Comparison of ENCODE assay signal across 8 cellular contexts in the genomic region with DNA sequence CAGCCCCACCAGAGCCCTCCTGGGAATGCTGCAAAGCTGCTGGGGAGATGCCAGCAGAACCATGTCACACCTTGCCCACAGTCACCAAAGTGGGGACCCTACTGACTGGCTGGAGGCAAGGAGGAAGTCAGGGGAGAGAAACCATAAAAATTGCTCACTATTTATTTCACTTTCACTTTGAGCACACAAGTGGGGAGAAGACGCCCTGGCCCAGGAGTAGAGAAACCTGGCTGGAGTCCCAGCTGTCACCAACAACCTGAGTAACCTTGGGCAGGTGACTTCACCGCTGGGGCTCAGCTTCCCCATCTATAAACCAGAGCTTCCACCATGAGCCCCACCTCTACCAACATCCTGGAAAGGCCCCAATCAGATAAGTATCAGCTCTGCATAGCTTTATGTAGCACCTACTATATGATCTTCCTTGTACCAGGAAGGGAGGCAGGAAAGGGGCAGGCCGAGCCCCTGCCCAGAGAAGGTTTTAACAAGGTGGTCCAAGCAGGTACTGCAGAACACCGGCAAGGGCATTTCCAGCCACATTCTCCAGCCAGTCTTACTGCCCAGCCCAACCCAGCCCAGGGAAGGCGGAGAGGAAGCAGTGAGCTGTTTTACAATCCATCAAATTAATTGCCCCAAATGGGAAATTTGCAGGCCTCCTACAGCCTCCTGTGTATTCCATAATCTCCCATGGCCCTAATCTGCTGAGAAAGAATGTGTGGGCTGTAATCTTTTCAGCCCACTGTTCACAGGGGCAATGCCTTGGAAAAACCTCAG. TPM values are rescaled to one million over a fixed set of nuclear protein-coding genes. Genes with fewer than 3 reads are reported as not detected.
A peak's percentile ranks its signal among the peaks of the same experiment; 100 is the strongest.
DNase-seq lines count a peak whose midpoint lies in the region; ATAC-seq and TF ChIP-seq lines count a peak whose summit lies in the region.

No MANE protein-coding gene starts in this region.

- H4K20me1 ChIP-seq in Karpas-422 (ENCODE audit: insufficient read depth, low read depth, low read length), result no peaks in the 10 kb centered on the region

- H3K79me2 ChIP-seq in Karpas-422 (ENCODE audit: low read length), result no peaks in the 10 kb centered on the region

- H3K4me1 ChIP-seq in Karpas-422 (ENCODE audit: low read length) (no peaks in the 10 kb centered on the region; the same call in 1 of the 2 replicates), tibial nerve (peaks cover 0 to 78% (median 57%) of the 10 kb centered on the region in 4 donors)

- WGBS in tibial nerve, 2 donors, result 51 to 56% methylated on average over 5 of the region's 5 CpGs

- no peaks in the 10 kb centered on the region for H3K36me3 ChIP-seq in Karpas-422 (ENCODE audit: insufficient read depth, low read length)
- no peaks in the 10 kb centered on the region for H3K36me3 ChIP-seq in tibial nerve

- H3K9me3 ChIP-seq in Karpas-422 (ENCODE audit: low read length), result no peaks in the 10 kb centered on the region
- H3K9me3 ChIP-seq in tibial nerve, result no peaks in the 10 kb centered on the region

- no peak for TF ChIP-seq CTCF in mesothelial cell of epicardium (IDR thresholded peaks at IDR 0.05; ENCODE audit: unreplicated experiment)
- TF ChIP-seq CTCF in tibial nerve (IDR thresholded peaks at IDR 0.05), result no peak

- H3K4me3 ChIP-seq in Karpas-422 (ENCODE audit: low read length) (no peak overlapping the region), tibial nerve (no peak overlapping the region)

- ATAC-seq in GM18498 (IDR thresholded peaks at IDR 0.05; ENCODE audit: unreplicated experiment) (peak; percentile 98), GM21619 (IDR thresholded peaks at IDR 0.05; ENCODE audit: unreplicated experiment) (peak; percentile 98)
- ATAC-seq in activated T-cell treated with anti-CD3 and anti-CD28 coated beads, Interleukin-2, amount 50 U/mL, for 4 hours, result peak; percentile 92 to 96

- no peaks in the 10 kb centered on the region for H3K36me3 Mint-ChIP-seq in activated T-cell treated with anti-CD3 and anti-CD28 coated beads, Interleukin-2, amount 50 U/mL, for 4 hours (ENCODE audit: insufficient read depth)
- no peaks in the 10 kb centered on the region for H3K36me3 Mint-ChIP-seq in mesothelial cell of epicardium

- H3K9ac ChIP-seq in Karpas-422 (ENCODE audit: low read length), result no peak overlapping the region

- TF ChIP-seq EP300 in tibial nerve (IDR thresholded peaks at IDR 0.05), result no peak

- DNase-seq in Karpas-422 (peak; percentile 34), mesothelial cell of epicardium (ENCODE audit: low spot score in 2 of 2, unreplicated experiment in 2 of 2) (no peak), tibial nerve (ENCODE audit: low spot score in 2 of 2) (no peak), NCI-H2171 treated with DMSO at 0.1 percent for 48 hours (lab: John Stamatoyannopoulos, UW) (no peak), HPDE6-E6E7 (ENCODE audit: extremely low spot score) (no peak)
- peak; percentile 20 for DNase-seq in activated T-cell treated with anti-CD3 and anti-CD28 coated beads, Interleukin-2, amount 50 U/mL, for 4 hours

- H3K27me3 ChIP-seq in Karpas-422 (ENCODE audit: low read length), result no peaks in the 10 kb centered on the region
- H3K27me3 ChIP-seq in tibial nerve, result no peaks in the 10 kb centered on the region

- H3K4me1 Mint-ChIP-seq in activated T-cell treated with anti-CD3 and anti-CD28 coated beads, Interleukin-2, amount 50 U/mL, for 4 hours (ENCODE audit: low read depth), result peaks cover 24% of the 10 kb centered on the region
- H3K4me1 Mint-ChIP-seq in mesothelial cell of epicardium, result peaks cover 42% of the 10 kb centered on the region

- no peaks in the 10 kb centered on the region for H3K9me2 ChIP-seq in Karpas-422 (replicated peaks; ENCODE audit: insufficient read depth, low read length)

- no peak overlapping the region for H2AFZ ChIP-seq in Karpas-422 (ENCODE audit: low read length)

- no peaks in the 10 kb centered on the region for H3K27me3 Mint-ChIP-seq in activated T-cell treated with anti-CD3 and anti-CD28 coated beads, Interleukin-2, amount 50 U/mL, for 4 hours (ENCODE audit: low read depth)
- H3K27me3 Mint-ChIP-seq in mesothelial cell of epicardium (ENCODE audit: low read depth), result no peaks in the 10 kb centered on the region

- peak overlapping the region; percentile 4 for H3K4me2 ChIP-seq in Karpas-422 (ENCODE audit: low read depth, low read length, poor library complexity, severe bottlenecking)

- H3K9me3 Mint-ChIP-seq in activated T-cell treated with anti-CD3 and anti-CD28 coated beads, Interleukin-2, amount 50 U/mL, for 4 hours, result no peaks in the 10 kb centered on the region
- H3K9me3 Mint-ChIP-seq in mesothelial cell of epicardium, result no peaks in the 10 kb centered on the region

- peak overlapping the region; percentile 64 for H3K27ac Mint-ChIP-seq in mesothelial cell of epicardium

- H3K4me3 Mint-ChIP-seq in activated T-cell treated with anti-CD3 and anti-CD28 coated beads, Interleukin-2, amount 50 U/mL, for 4 hours, result no peak overlapping the region
- H3K4me3 Mint-ChIP-seq in mesothelial cell of epicardium, result no peak overlapping the region

- H3K27ac ChIP-seq in Karpas-422 (ENCODE audit: low read length), result no peak overlapping the region
- peak overlapping the region in 3 of 4 donors; percentile 72 to 93 (median 88) for H3K27ac ChIP-seq in tibial nerve

- no peak for TF ChIP-seq POLR2A in tibial nerve (IDR thresholded peaks at IDR 0.05)

RNA-seq across cellular contexts. Expression of a gene that starts 27.6 kb away (rescaled TPM):
- total RNA-seq in Karpas-422 (2014; rRNA removed; shearing (Covaris generic); ENCODE audit: low replicate concordance), result 4.4 and 8.8 TPM in 2 replicates
- total RNA-seq in activated T-cell treated with anti-CD3 and anti-CD28 coated beads, Interleukin-2, amount 50 U/mL, for 4 hours, result 1 to 10 TPM; 2.7 to 3.4 (median 2.7) TPM
- 23.9 to 30.5 TPM (median 30.5 TPM) in 3 replicates for total RNA-seq in mesothelial cell of epicardium
- 10 to 100 TPM; 41.6 to 56.7 (median 50.1) TPM for total RNA-seq in tibial nerve

Comparison
In these comparisons a context has a peak if more than half of its experiments do, and no peak if none do; other contexts are left out.
1. DNase-seq: peak in Karpas-422 (single experiment) and activated T-cell treated with anti-CD3 and anti-CD28 coated beads, Interleukin-2, amount 50 U/mL, for 4 hours (single experiment); none in mesothelial cell of epicardium (0 of 2), tibial nerve (0 of 2), NCI-H2171 treated with DMSO at 0.1 percent for 48 hours (single experiment) and HPDE6-E6E7 (single experiment).
2. Peak in every context shown above with its lines, with median percentiles within 50 percentile points of each other: ATAC-seq.